In the genomic region with DNA sequence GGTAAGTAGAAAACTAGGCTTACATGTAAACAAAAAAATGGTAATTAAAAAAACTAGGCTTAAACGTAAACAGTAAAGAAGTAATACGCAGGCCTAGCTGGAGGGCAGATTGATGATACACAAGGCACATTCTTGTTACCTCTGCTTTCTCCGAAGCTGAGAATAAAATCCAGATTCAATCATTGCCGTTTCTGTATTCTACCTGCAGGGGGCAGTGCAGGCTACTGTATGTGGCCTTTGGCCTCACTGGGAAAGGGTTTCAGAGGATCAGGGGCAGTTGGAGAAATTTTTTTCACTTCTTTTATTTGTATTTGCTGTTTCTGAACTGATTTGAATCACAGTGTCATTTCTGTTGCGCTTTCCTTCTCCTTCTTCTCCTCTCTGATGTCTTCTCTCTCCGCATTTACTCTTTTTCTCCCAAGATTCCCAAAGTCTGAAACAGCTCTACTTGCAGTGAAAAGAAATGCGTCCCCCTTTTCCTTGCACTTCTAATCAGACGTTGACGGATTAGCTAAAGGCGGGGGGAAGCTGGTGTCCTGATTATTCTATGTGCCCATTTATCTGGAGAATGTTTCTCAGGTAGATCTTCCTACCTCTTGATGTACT, we compare ENCODE assay signal across 8 cellular contexts.
DNase-seq lines count a peak whose midpoint lies in the region; ATAC-seq and TF ChIP-seq lines count a peak whose summit lies in the region.

No MANE protein-coding gene starts in this region.

- DNase-seq in CD1c-positive myeloid dendritic cell (ENCODE audit: extremely low spot score) (peak; percentile 80), NCI-H1930 (lab: John Stamatoyannopoulos, UW) (peak; percentile 2 to 50), cerebellar cortex (ENCODE audit: low spot score) (peak; percentile 7), right lobe of liver (peak in 1 of 3 donors; percentile 57)
- peak; percentile 30 to 41 for DNase-seq in stimulated activated CD8-positive, alpha-beta memory T cell treated with anti-CD3 and anti-CD28 coated beads, Interleukin-2, amount 100 ng/mL, for 48 hours (ENCODE audit: low read depth in 2 of 2)

- H3K4me1 ChIP-seq in right lobe of liver = no peaks in the 10 kb centered on the region

- no peaks in the 10 kb centered on the region for H3K27me3 ChIP-seq in right lobe of liver

- H3K36me3 ChIP-seq in right lobe of liver = no peaks in the 10 kb centered on the region

- intact Hi-C loops in right lobe of liver (cut with DNase I) = loop anchor here (10.0 kb wide), 2 partner anchors 150 to 160 kb away; no protein-coding TSS in a partner anchor

- no peak for TF ChIP-seq POLR2A in right lobe of liver (IDR thresholded peaks at IDR 0.05)

- peak; percentile 61 for TF ChIP-seq CTCF in WI38 (IDR thresholded peaks at IDR 0.05; ENCODE audit: low read depth, low read length)
- peak; percentile 79 to 89 (median 80) for TF ChIP-seq CTCF in right lobe of liver (IDR thresholded peaks at IDR 0.05)

- no peak overlapping the region for H3K4me3 ChIP-seq in WI38 (ENCODE audit: low read depth, low read length)
- H3K4me3 ChIP-seq in right lobe of liver = no peak overlapping the region

- peak; percentile 59 for ATAC-seq in GM21717 (IDR thresholded peaks at IDR 0.05; ENCODE audit: unreplicated experiment)
- peak; percentile 83 to 93 (median 86) for ATAC-seq in right lobe of liver
- ATAC-seq in GM18909 (IDR thresholded peaks at IDR 0.05; ENCODE audit: poor library complexity, unreplicated experiment) = no peak

- H3K9me3 ChIP-seq in right lobe of liver = no peaks in the 10 kb centered on the region

- 36% methylated on average over 10 of the region's 10 CpGs for WGBS in right lobe of liver (ENCODE audit: insufficient coverage, low coverage, low lambda C conversion rate, missing lambda C conversion rate)

- no peak overlapping the region for H3K27ac ChIP-seq in right lobe of liver
